Comparison of ENCODE assay signal across 8 cellular contexts in the genomic region with DNA sequence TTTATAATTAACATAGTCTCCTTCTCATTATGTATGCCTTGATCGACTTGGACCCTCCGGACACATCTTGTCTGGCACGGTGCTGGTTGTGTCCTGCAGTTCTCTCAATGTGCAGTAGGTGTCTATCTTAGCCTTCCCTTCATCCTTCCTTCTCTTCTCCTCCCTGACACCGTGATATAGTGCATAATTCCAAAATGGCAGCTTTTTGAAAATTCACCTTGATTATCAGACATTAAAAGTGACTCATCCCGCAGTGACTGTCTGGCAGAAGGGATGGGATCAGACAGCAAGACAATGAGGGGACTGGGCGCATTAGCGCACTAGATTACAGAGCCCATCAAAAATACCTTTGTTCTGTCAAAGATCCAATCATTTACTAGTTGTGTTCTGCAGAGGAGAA.
A peak's percentile ranks its signal among the peaks of the same experiment; 100 is the strongest.
DNase-seq lines count a peak whose midpoint lies in the region; ATAC-seq and TF ChIP-seq lines count a peak whose summit lies in the region.

No MANE protein-coding gene starts in this region.

- H3K27me3 ChIP-seq in GM23248 (replicated peaks; ENCODE audit: insufficient read depth) (no peaks in the 10 kb centered on the region), lower lobe of right lung (ENCODE audit: low read depth) (no peaks in the 10 kb centered on the region)

- intact Hi-C loops in lower lobe of right lung (cut with DNase I): no loop called here

- peak overlapping the region; percentile 59 for H2AFZ ChIP-seq in GM23248

- H4K20me1 ChIP-seq in GM23248 (ENCODE audit: insufficient read depth): no peaks in the 10 kb centered on the region

- H3K9me2 ChIP-seq in GM23248 (ENCODE audit: insufficient read depth): no peaks in the 10 kb centered on the region

- H3K4me1 ChIP-seq in GM23248 (ENCODE audit: insufficient read depth): peaks cover 6% of the 10 kb centered on the region
- H3K4me1 ChIP-seq in lower lobe of right lung: no peaks in the 10 kb centered on the region

- H3K9me3 ChIP-seq in GM23248 (ENCODE audit: low read depth): no peaks in the 10 kb centered on the region
- H3K9me3 ChIP-seq in lower lobe of right lung: no peaks in the 10 kb centered on the region

- H3K9ac ChIP-seq in GM23248: no peak overlapping the region

- ATAC-seq in lower lobe of right lung (peak; percentile 80 to 86), HG03025 (IDR thresholded peaks at IDR 0.05; ENCODE audit: low FRiP score, unreplicated experiment) (no peak)

- no peaks in the 10 kb centered on the region for H3K79me2 ChIP-seq in GM23248 (ENCODE audit: insufficient read depth)

- no peaks in the 10 kb centered on the region for H3F3A ChIP-seq in GM23248 (ENCODE audit: insufficient read depth)

- WGBS in GM23248 (ENCODE audit: low coverage in 1 of 2, low lambda C conversion rate in 2 of 2, missing lambda C conversion rate in 2 of 2), 2 experiments: 33 to 34% methylated on average over 7 of the region's 7 CpGs

- H3K36me3 ChIP-seq in GM23248 (ENCODE audit: low read depth): no peaks in the 10 kb centered on the region
- H3K36me3 ChIP-seq in lower lobe of right lung: no peaks in the 10 kb centered on the region

- H3K4me3 ChIP-seq in GM23248: no peak overlapping the region
- no peak overlapping the region for H3K4me3 ChIP-seq in lower lobe of right lung

- peak; percentile 9 for DNase-seq in CD1c-positive myeloid dendritic cell (ENCODE audit: extremely low spot score)
- DNase-seq in GM23248: peak; percentile 76
- peak; percentile 6 for DNase-seq in NCI-H446 treated with DMSO at 0.1 percent for 48 hours (lab: John Stamatoyannopoulos, UW)
- DNase-seq in cerebellar cortex (ENCODE audit: low spot score): peak; percentile 42
- DNase-seq in lower lobe of right lung: no peak
- no peak for DNase-seq in NCI-H1048 (lab: John Stamatoyannopoulos, UW)
- DNase-seq in stimulated activated CD4-positive, alpha-beta T cell treated with anti-CD3 and anti-CD28 coated beads, Interleukin-12 subunit alpha, Interleukin-12 subunit beta, amount 100 ng/mL, for 4 hours: no peak

- H3K27ac ChIP-seq in GM23248 (no peak overlapping the region), lower lobe of right lung (no peak overlapping the region)

- in situ Hi-C loops in GM23248 (cut with MboI): no loop called here

- H3K4me2 ChIP-seq in GM23248 (ENCODE audit: unreplicated experiment): no peak overlapping the region

- peak; percentile 67 for TF ChIP-seq CTCF in lower lobe of right lung (IDR thresholded peaks at IDR 0.05)

Comparison
In these comparisons a context has a peak if more than half of its experiments do, and no peak if none do; other contexts are left out.
1. DNase-seq: peak in CD1c-positive myeloid dendritic cell (single experiment), GM23248 (single experiment), NCI-H446 treated with DMSO at 0.1 percent for 48 hours (single experiment) and cerebellar cortex (single experiment); none in lower lobe of right lung (single experiment), NCI-H1048 (single experiment) and stimulated activated CD4-positive, alpha-beta T cell treated with anti-CD3 and anti-CD28 coated beads, Interleukin-12 subunit alpha, Interleukin-12 subunit beta, amount 100 ng/mL, for 4 hours (single experiment).